Comparison of ENCODE assay signal across 12 cellular contexts in the genomic region with DNA sequence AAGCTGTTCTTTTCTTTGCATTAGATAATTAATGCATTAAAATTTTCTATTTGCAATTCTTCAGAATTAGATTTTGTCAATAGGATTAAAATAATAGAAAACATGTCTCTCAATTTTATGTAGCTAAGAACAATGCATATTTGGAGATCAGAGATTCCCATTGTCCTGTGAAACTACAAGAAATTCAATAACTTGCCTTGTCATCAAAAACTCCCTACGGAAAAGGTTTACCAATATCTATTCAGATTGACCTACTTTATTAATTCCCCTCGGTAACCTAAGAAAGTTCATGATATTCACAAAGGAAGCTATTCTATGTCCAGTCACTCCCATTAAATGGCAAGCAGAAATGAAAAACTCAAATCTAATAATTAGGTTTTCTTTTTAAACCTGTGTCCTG.
DNase-seq lines count a peak whose midpoint lies in the region; ATAC-seq and TF ChIP-seq lines count a peak whose summit lies in the region.
"Had no signal": no experiment of that assay in that cellular context is flagged by ENCODE, and none has a peak within 500 bp of the region (broad histone marks: within the 10 kb centered on the region; RNA-seq: fewer than 3 reads in every experiment).

No MANE protein-coding gene starts in this region.

- 73 to 79% methylated on average over 2 of the region's 2 CpGs for WGBS in heart right ventricle, 2 donors
- WGBS in hepatocyte (ENCODE audit: low lambda C conversion rate, missing lambda C conversion rate): 80% methylated on average over 2 of the region's 2 CpGs

- BruUV-seq in PC-3 (replicated peaks; lab: Mats Ljungman, UMichigan): no TSS peak

- H3K9me2 ChIP-seq in PC-3 (replicated peaks; ENCODE audit: low read length) (no peaks in the 10 kb centered on the region), hepatocyte (replicated peaks; ENCODE audit: insufficient read depth) (no peaks in the 10 kb centered on the region)

- H3K4me1 ChIP-seq in left ventricle myocardium inferior: peaks cover 38% of the 10 kb centered on the region
- peaks cover 0 to 38% (median 10%) of the 10 kb centered on the region in 9 donors for H3K4me1 ChIP-seq in heart right ventricle
- peaks cover 59% of the 10 kb centered on the region for H3K4me1 ChIP-seq in PC-3 (ENCODE audit: insufficient read depth, low read length)
- peaks cover 12% of the 10 kb centered on the region for H3K4me1 ChIP-seq in hepatocyte (ENCODE audit: insufficient read depth)

- DNase-seq in left ventricle myocardium inferior (no peak), heart right ventricle (no peak), PC-3 (no peak), hepatocyte (ENCODE audit: low spot score) (no peak)
- DNase-seq in activated CD4-positive, alpha-beta T cell treated with anti-CD3 and anti-CD28 coated beads, Interleukin-2, amount 50 U/mL, for 1 hour: no peak
- DNase-seq in activated CD4-positive, alpha-beta T cell treated with anti-CD3 and anti-CD28 coated beads, Interleukin-2, amount 10 ng/mL, durations not matched to agents 24 days and 14 days: no peak
- DNase-seq: C1 segment of cervical spinal cord; Calu3; CD4-positive, alpha-beta T cell had no signal

- POLR2A ChIA-PET in PC-3 (lab: Charles Lee; ENCODE audit: unreplicated experiment): interaction anchor here (0.6 kb wide), 1 partner anchor 155 kb away, joined by 3 read pairs; no protein-coding TSS in a partner anchor

- H3K79me2 ChIP-seq in PC-3 (ENCODE audit: low read length) (no peaks in the 10 kb centered on the region), hepatocyte (peaks cover 4% of the 10 kb centered on the region)

- no peak overlapping the region for H2AFZ ChIP-seq in PC-3 (ENCODE audit: low read length)
- no peak overlapping the region for H2AFZ ChIP-seq in hepatocyte

- no peaks in the 10 kb centered on the region for H3K9me3 Mint-ChIP-seq in activated CD4-positive, alpha-beta T cell treated with anti-CD3 and anti-CD28 coated beads, Interleukin-2, amount 10 ng/mL, durations not matched to agents 24 days and 14 days
- H3K9me3 Mint-ChIP-seq: CD4-positive, alpha-beta T cell had no signal

- ATAC-seq in heart right ventricle (no peak), PC-3 (no peak), GM21515 (IDR thresholded peaks at IDR 0.05; ENCODE audit: unreplicated experiment) (no peak)

- H3K27ac ChIP-seq in left ventricle myocardium inferior (replicated peaks): peak overlapping the region; percentile 62
- H3K27ac ChIP-seq in heart right ventricle: peak overlapping the region in 4 of 10 donors; percentile 3 to 71 (median 34)
- H3K27ac ChIP-seq in PC-3 (ENCODE audit: low read length): peak overlapping the region; percentile 89
- peak overlapping the region; percentile 29 for H3K27ac ChIP-seq in hepatocyte
- H3K27ac ChIP-seq: KMS-11 had no signal

- no peaks in the 10 kb centered on the region for H3F3A ChIP-seq in PC-3 (ENCODE audit: low read length, unreplicated experiment)

- H3K27me3 ChIP-seq in left ventricle myocardium inferior (ENCODE audit: low read depth): no peaks in the 10 kb centered on the region
- H3K27me3 ChIP-seq in heart right ventricle: no peaks in the 10 kb centered on the region
- H3K27me3 ChIP-seq in PC-3 (ENCODE audit: low read length): no peaks in the 10 kb centered on the region
- no peaks in the 10 kb centered on the region for H3K27me3 ChIP-seq in hepatocyte

- H3K27ac Mint-ChIP-seq in activated CD4-positive, alpha-beta T cell treated with anti-CD3 and anti-CD28 coated beads, Interleukin-2, amount 10 ng/mL, durations not matched to agents 24 days and 14 days: no peak overlapping the region
- H3K27ac Mint-ChIP-seq: B cell; CD4-positive, alpha-beta T cell had no signal

- H3K36me3 Mint-ChIP-seq in activated CD4-positive, alpha-beta T cell treated with anti-CD3 and anti-CD28 coated beads, Interleukin-2, amount 10 ng/mL, durations not matched to agents 24 days and 14 days (ENCODE audit: low read depth): no peaks in the 10 kb centered on the region

- H3K4me1 Mint-ChIP-seq in activated CD4-positive, alpha-beta T cell treated with anti-CD3 and anti-CD28 coated beads, Interleukin-2, amount 10 ng/mL, durations not matched to agents 24 days and 14 days: no peaks in the 10 kb centered on the region
- H3K4me1 Mint-ChIP-seq: B cell had no signal

- CTCF ChIA-PET in PC-3 (lab: Charles Lee): no interaction called here

- H3K4me2 ChIP-seq in PC-3 (ENCODE audit: low read length) (peak overlapping the region; percentile 62), hepatocyte (peak overlapping the region; percentile 26)
- H3K4me2 ChIP-seq: KMS-11 had no signal

- H3K4me3 ChIP-seq in left ventricle myocardium inferior: no peak overlapping the region
- H3K4me3 ChIP-seq in heart right ventricle: no peak overlapping the region
- peak overlapping the region; percentile 17 for H3K4me3 ChIP-seq in PC-3 (ENCODE audit: low read length)
- no peak overlapping the region for H3K4me3 ChIP-seq in hepatocyte

- no peaks in the 10 kb centered on the region for H4K20me1 ChIP-seq in PC-3 (ENCODE audit: low read length)
- H4K20me1 ChIP-seq in hepatocyte (ENCODE audit: insufficient read depth, poor library complexity, severe bottlenecking): no peaks in the 10 kb centered on the region

- H3K36me3 ChIP-seq in left ventricle myocardium inferior (no peaks in the 10 kb centered on the region), heart right ventricle (no peaks in the 10 kb centered on the region), PC-3 (ENCODE audit: low read depth, low read length) (no peaks in the 10 kb centered on the region), hepatocyte (replicated peaks; ENCODE audit: insufficient read depth, low read depth) (no peaks in the 10 kb centered on the region)

- peak overlapping the region; percentile 54 for H3K9ac ChIP-seq in PC-3 (ENCODE audit: low read length)
- H3K9ac ChIP-seq: KMS-11 had no signal

- H3K9me3 ChIP-seq in left ventricle myocardium inferior (replicated peaks) (peaks cover 4% of the 10 kb centered on the region), heart right ventricle (no peaks in the 10 kb centered on the region), PC-3 (ENCODE audit: low read length) (no peaks in the 10 kb centered on the region), hepatocyte (ENCODE audit: low read depth) (no peaks in the 10 kb centered on the region)

- intact Hi-C loops in left ventricle myocardium inferior (cut with micrococcal nuclease): no loop called here
- intact Hi-C loops in heart right ventricle (cut with DNase I): no loop called here
- intact Hi-C loops in PC-3 (cut with micrococcal nuclease): loop anchor here (1.0 to 2.0 kb wide), 2 partner anchors 37 to 168 kb away; no protein-coding TSS in a partner anchor
- intact Hi-C loops in activated CD4-positive, alpha-beta T cell treated with anti-CD3 and anti-CD28 coated beads, Interleukin-2, amount 10 ng/mL, durations not matched to agents 24 days and 14 days (cut with micrococcal nuclease): no loop called here

- H3K27me3 Mint-ChIP-seq in activated CD4-positive, alpha-beta T cell treated with anti-CD3 and anti-CD28 coated beads, Interleukin-2, amount 10 ng/mL, durations not matched to agents 24 days and 14 days: no peaks in the 10 kb centered on the region
- H3K27me3 Mint-ChIP-seq: B cell; CD4-positive, alpha-beta T cell had no signal

- TF ChIP-seq CTCF in left ventricle myocardium inferior (IDR thresholded peaks at IDR 0.05; ENCODE audit: borderline replicate concordance) (no peak), heart right ventricle (IDR thresholded peaks at IDR 0.05) (no peak), PC-3 (conservative IDR thresholded peaks at IDR 0.05; ENCODE audit: low read depth, low read length) (no peak), hepatocyte (IDR thresholded peaks at IDR 0.05; ENCODE audit: poor library complexity) (no peak)

- H3K4me3 Mint-ChIP-seq in activated CD4-positive, alpha-beta T cell treated with anti-CD3 and anti-CD28 coated beads, Interleukin-2, amount 10 ng/mL, durations not matched to agents 24 days and 14 days: no peak overlapping the region
- H3K4me3 Mint-ChIP-seq: B cell; CD4-positive, alpha-beta T cell had no signal
